Comparison of ENCODE assay signal across 13 cellular contexts in the genomic region with DNA sequence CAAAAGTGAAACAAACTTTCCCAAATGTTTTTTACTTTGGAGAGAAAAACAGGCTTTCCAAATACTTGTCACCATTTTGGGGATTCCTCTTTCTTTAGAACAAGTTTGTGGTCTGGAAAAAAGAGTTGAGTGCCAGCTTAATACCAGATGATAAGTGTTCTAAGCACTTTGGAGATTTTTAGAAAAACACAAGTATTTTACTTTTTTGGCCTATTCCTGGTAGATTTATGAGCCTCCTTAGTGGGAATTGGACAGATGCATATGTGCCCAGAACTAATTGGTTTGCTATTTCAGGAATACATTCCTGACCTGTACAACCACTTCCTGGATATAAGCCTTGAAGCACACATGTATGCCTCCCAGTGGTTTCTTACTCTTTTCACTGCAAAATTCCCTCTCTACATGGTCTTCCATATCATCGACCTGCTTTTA. TPM values are rescaled to one million over a fixed set of nuclear protein-coding genes. Genes with fewer than 3 reads are reported as not detected.
DNase-seq lines count a peak whose midpoint lies in the region; FAIRE-seq and TF ChIP-seq lines count a peak whose summit lies in the region.
"Had no signal": no experiment of that assay in that cellular context is flagged by ENCODE, and none has a peak within 500 bp of the region (broad histone marks: within the 10 kb centered on the region; RNA-seq: fewer than 3 reads in every experiment).

No MANE protein-coding gene starts in this region.

- no peak overlapping the region for H3K4me3 Mint-ChIP-seq in activated T-cell treated with anti-CD3 and anti-CD28 coated beads, Interleukin-2, amount 50 U/mL, for 24 hours
- H3K4me3 Mint-ChIP-seq: T-helper 1 cell treated with Interleukin-12 subunit alpha and Interleukin-12 subunit beta and Interleukin-4 antibody, amounts not matched to agents 30 μg/mL and 1 μg/mL, for 36 hours had no signal

- H3K4me3 ChIP-seq in adipocyte (ENCODE audit: low read length) (peak overlapping the region; percentile 53), right atrium auricular region (no peak overlapping the region)

- no peaks in the 10 kb centered on the region for H3K9me3 Mint-ChIP-seq in activated T-cell treated with anti-CD3 and anti-CD28 coated beads, Interleukin-2, amount 50 U/mL, for 24 hours
- H3K9me3 Mint-ChIP-seq: T-helper 1 cell treated with Interleukin-12 subunit alpha and Interleukin-12 subunit beta and Interleukin-4 antibody, amounts not matched to agents 30 μg/mL and 1 μg/mL, for 36 hours had no signal

- TF ChIP-seq CTCF in right atrium auricular region (IDR thresholded peaks at IDR 0.05) = no peak
- no peak for TF ChIP-seq CTCF in D721Med (IDR thresholded peaks at IDR 0.05; ENCODE audit: insufficient read depth, missing control alignments)

- peaks cover 78% of the 10 kb centered on the region for H3K36me3 Mint-ChIP-seq in activated T-cell treated with anti-CD3 and anti-CD28 coated beads, Interleukin-2, amount 50 U/mL, for 24 hours (ENCODE audit: low read depth)

- H3K27ac ChIP-seq in right atrium auricular region = peak overlapping the region; percentile 11 to 36

- H3K27me3 ChIP-seq in adipocyte (replicated peaks; ENCODE audit: control insufficient read depth, insufficient read depth, low read length) (no peaks in the 10 kb centered on the region), right atrium auricular region (no peaks in the 10 kb centered on the region)

- no peak overlapping the region for H3K27ac Mint-ChIP-seq in activated T-cell treated with anti-CD3 and anti-CD28 coated beads, Interleukin-2, amount 50 U/mL, for 24 hours
- H3K27ac Mint-ChIP-seq: T-helper 1 cell treated with Interleukin-12 subunit alpha and Interleukin-12 subunit beta and Interleukin-4 antibody, amounts not matched to agents 30 μg/mL and 1 μg/mL, for 36 hours had no signal

- TF ChIP-seq POLR2A in GM12892 (IDR thresholded peaks at IDR 0.05; ENCODE audit: low read depth, low read length) = no peak

- H3K4me1 Mint-ChIP-seq in activated T-cell treated with anti-CD3 and anti-CD28 coated beads, Interleukin-2, amount 50 U/mL, for 24 hours (ENCODE audit: low read depth) = peaks cover 11% of the 10 kb centered on the region

- H3K9me3 ChIP-seq in adipocyte (ENCODE audit: control insufficient read depth, low read length) = no peaks in the 10 kb centered on the region
- H3K9me3 ChIP-seq in right atrium auricular region = no peaks in the 10 kb centered on the region

- DNase-seq in GM04504 (ENCODE audit: low read depth) = peak; percentile 83
- peak; percentile 63 for DNase-seq in adipocyte (ENCODE audit: low read depth)
- no peak for DNase-seq in right atrium auricular region (ENCODE audit: low spot score)
- peak; percentile 71 for DNase-seq in stromal cell of bone marrow (ENCODE audit: low read depth)
- DNase-seq in D721Med (ENCODE audit: insufficient read length, low spot score) = no peak
- DNase-seq in GM12892 (ENCODE audit: insufficient read length) = no peak
- DNase-seq in activated T-cell treated with anti-CD3 and anti-CD28 coated beads, Interleukin-2, amount 50 U/mL, for 24 hours = no peak
- DNase-seq in NOMO-1 (lab: John Stamatoyannopoulos, UW; ENCODE audit: unreplicated experiment in 2 of 2) = no peak
- DNase-seq: activated CD8-positive, alpha-beta memory T cell treated with anti-CD3 and anti-CD28 coated beads, Interleukin-2, amount 50 U/mL, for 48 hours; DMS153; NCI-H774; occipital lobe had no signal

- H3K36me3 ChIP-seq in adipocyte (ENCODE audit: control insufficient read depth, insufficient read depth, low read length, severe bottlenecking) (peaks cover 39% of the 10 kb centered on the region), right atrium auricular region (peaks cover 43% of the 10 kb centered on the region)

- no peaks in the 10 kb centered on the region for H3K27me3 Mint-ChIP-seq in activated T-cell treated with anti-CD3 and anti-CD28 coated beads, Interleukin-2, amount 50 U/mL, for 24 hours

- H3K4me1 ChIP-seq in adipocyte (ENCODE audit: control insufficient read depth, insufficient read depth, low read length) = peaks cover 48% of the 10 kb centered on the region
- H3K4me1 ChIP-seq in right atrium auricular region = peaks cover 0 to 17% of the 10 kb centered on the region in 2 donors

- peak overlapping the region; percentile 73 for H3K9ac ChIP-seq in adipocyte (ENCODE audit: low read length)

- no peak for FAIRE-seq in D721Med (lab: Jason Lieb, UNC)
- no peak for FAIRE-seq in GM12892 (lab: Jason Lieb, UNC)

RNA-seq across cellular contexts. Expression of gene GPR21, which starts 40.5 kb away (rescaled TPM):
- 1 to 10 TPM in 1 of 2 donors, not detected in 1; 1.4 TPM for total RNA-seq in right atrium auricular region
- 0.38 TPM for polyA plus RNA-seq in GM12892 (2012; ENCODE audit: missing spikeins)

Comparison
In these comparisons a context has a peak if more than half of its experiments do, and no peak if none do; other contexts are left out.
1. DNase-seq: peak in GM04504 (single experiment), adipocyte (single experiment) and stromal cell of bone marrow (single experiment); none in right atrium auricular region (single experiment), D721Med (single experiment), GM12892 (single experiment), activated T-cell treated with anti-CD3 and anti-CD28 coated beads, Interleukin-2, amount 50 U/mL, for 24 hours (single experiment) and NOMO-1 (0 of 2).